1 cellular context compared by ENCODE assay signal in the genomic region with DNA sequence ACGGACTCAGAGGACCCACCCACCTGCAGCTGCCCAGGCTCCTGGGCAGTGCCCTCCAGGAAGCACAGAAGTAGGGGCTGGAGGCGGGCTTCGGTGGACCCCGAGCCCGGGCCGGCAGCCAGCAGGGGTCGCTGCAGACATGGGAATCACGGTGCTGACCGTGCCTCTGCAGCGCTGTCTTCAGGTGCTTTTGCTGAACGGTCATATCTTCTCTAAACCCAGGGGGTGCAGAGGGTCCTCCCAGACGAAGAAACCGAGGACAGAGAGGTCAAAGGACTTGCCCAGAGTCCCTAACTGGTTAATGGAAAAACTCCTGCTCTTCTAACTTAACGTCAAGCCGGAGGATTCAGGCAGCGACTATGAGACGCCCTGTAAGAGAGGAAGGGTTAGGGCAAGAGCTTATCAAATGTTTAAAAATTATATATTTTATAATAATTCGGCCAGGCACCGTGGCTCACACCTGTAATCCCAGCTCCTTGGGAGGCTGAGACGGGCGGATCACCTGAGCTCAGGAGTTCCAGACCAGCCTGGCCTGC.
TF ChIP-seq lines count a peak whose summit lies in the region.

No MANE protein-coding gene starts in this region.

TF ChIP-seq in GM23338, 12 proteins besides CTCF, POLR2A, EP300 and RAD21 (continued from another document):
- TF ChIP-seq, protein P1, sequence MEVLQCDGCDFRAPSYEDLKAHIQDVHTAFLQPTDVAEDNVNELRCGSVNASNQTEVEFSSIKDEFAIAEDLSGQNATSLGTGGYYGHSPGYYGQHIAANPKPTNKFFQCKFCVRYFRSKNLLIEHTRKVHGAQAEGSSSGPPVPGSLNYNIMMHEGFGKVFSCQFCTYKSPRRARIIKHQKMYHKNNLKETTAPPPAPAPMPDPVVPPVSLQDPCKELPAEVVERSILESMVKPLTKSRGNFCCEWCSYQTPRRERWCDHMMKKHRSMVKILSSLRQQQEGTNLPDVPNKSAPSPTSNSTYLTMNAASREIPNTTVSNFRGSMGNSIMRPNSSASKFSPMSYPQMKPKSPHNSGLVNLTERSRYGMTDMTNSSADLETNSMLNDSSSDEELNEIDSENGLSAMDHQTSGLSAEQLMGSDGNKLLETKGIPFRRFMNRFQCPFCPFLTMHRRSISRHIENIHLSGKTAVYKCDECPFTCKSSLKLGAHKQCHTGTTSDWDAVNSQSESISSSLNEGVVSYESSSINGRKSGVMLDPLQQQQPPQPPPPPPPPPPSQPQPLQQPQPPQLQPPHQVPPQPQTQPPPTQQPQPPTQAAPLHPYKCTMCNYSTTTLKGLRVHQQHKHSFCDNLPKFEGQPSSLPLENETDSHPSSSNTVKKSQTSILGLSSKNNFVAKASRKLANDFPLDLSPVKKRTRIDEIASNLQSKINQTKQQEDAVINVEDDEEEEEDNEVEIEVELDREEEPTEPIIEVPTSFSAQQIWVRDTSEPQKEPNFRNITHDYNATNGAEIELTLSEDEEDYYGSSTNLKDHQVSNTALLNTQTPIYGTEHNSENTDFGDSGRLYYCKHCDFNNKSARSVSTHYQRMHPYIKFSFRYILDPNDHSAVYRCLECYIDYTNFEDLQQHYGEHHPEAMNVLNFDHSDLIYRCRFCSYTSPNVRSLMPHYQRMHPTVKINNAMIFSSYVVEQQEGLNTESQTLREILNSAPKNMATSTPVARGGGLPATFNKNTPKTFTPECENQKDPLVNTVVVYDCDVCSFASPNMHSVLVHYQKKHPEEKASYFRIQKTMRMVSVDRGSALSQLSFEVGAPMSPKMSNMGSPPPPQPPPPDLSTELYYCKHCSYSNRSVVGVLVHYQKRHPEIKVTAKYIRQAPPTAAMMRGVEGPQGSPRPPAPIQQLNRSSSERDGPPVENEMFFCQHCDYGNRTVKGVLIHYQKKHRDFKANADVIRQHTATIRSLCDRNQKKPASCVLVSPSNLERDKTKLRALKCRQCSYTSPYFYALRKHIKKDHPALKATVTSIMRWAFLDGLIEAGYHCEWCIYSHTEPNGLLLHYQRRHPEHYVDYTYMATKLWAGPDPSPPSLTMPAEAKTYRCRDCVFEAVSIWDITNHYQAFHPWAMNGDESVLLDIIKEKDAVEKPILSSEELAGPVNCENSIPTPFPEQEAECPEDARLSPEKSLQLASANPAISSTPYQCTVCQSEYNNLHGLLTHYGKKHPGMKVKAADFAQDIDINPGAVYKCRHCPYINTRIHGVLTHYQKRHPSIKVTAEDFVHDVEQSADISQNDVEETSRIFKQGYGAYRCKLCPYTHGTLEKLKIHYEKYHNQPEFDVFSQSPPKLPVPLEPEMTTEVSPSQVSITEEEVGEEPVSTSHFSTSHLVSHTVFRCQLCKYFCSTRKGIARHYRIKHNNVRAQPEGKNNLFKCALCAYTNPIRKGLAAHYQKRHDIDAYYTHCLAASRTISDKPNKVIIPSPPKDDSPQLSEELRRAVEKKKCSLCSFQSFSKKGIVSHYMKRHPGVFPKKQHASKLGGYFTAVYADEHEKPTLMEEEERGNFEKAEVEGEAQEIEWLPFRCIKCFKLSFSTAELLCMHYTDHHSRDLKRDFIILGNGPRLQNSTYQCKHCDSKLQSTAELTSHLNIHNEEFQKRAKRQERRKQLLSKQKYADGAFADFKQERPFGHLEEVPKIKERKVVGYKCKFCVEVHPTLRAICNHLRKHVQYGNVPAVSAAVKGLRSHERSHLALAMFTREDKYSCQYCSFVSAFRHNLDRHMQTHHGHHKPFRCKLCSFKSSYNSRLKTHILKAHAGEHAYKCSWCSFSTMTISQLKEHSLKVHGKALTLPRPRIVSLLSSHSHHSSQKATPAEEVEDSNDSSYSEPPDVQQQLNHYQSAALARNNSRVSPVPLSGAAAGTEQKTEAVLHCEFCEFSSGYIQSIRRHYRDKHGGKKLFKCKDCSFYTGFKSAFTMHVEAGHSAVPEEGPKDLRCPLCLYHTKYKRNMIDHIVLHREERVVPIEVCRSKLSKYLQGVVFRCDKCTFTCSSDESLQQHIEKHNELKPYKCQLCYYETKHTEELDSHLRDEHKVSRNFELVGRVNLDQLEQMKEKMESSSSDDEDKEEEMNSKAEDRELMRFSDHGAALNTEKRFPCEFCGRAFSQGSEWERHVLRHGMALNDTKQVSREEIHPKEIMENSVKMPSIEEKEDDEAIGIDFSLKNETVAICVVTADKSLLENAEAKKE (CRISPR knock-in tag; IDR thresholded peaks at IDR 0.05): 0 out of 2 replicates have a peak, but pooled peaks have one; percentile 33
- TF ChIP-seq POLR2AphosphoS5 (IDR thresholded peaks at IDR 0.05; ENCODE audit: low read depth) (no peak), ZNF331 (CRISPR knock-in tag; IDR thresholded peaks at IDR 0.05; ENCODE audit: low read depth) (no peak), ZNF114 (CRISPR knock-in tag; IDR thresholded peaks at IDR 0.05) (peak; percentile 95), STAT1 (IDR thresholded peaks at IDR 0.05; ENCODE audit: unreplicated experiment) (no peak)
